In genomic region chr16:66382966-66383299, GRCh38 we compare ENCODE assay signal across 11 cellular contexts. TPM values are rescaled to one million over a fixed set of nuclear protein-coding genes. Genes with fewer than 3 reads are reported as not detected.
DNase-seq lines count a peak whose midpoint lies in the region; ATAC-seq and TF ChIP-seq lines count a peak whose summit lies in the region.
"Had no signal": no experiment of that assay in that cellular context is flagged by ENCODE, and none has a peak within 500 bp of the region (broad histone marks: within the 10 kb centered on the region; RNA-seq: fewer than 3 reads in every experiment).

No MANE protein-coding gene starts in this region.

- H3K9me3 ChIP-seq in stomach (no peaks in the 10 kb centered on the region), adrenal gland (replicated peaks in 1 of 3) (no peaks in the 10 kb centered on the region)
- H3K9me3 ChIP-seq: BLaER1 had no signal

- no peaks in the 10 kb centered on the region for H3K27me3 ChIP-seq in brain microvascular endothelial cell (replicated peaks)
- H3K27me3 ChIP-seq in stomach: no peaks in the 10 kb centered on the region
- H3K27me3 ChIP-seq in adrenal gland: no peaks in the 10 kb centered on the region
- H3K27me3 ChIP-seq: BLaER1 had no signal

- TF ChIP-seq CTCF in brain microvascular endothelial cell (IDR thresholded peaks at IDR 0.05; ENCODE audit: low read depth, low read length, missing control alignments) (no peak), stomach (IDR thresholded peaks at IDR 0.05) (no peak), adrenal gland (IDR thresholded peaks at IDR 0.05) (no peak)

- 40 to 60% (median 50%) methylated on average over 3 of the region's 3 CpGs for WGBS in stomach, 5 donors
- 28 to 41% (median 34%) methylated on average over 3 of the region's 3 CpGs for WGBS in adrenal gland, 4 donors

- H3K36me3 ChIP-seq in brain microvascular endothelial cell (replicated peaks) (no peaks in the 10 kb centered on the region), stomach (no peaks in the 10 kb centered on the region), adrenal gland (replicated peaks in 1 of 2) (no peaks in the 10 kb centered on the region)
- H3K36me3 ChIP-seq: BLaER1 had no signal

- H3K27ac ChIP-seq in brain microvascular endothelial cell: peak overlapping the region; percentile 83
- peak overlapping the region in 2 of 5 donors; percentile 57 to 63 for H3K27ac ChIP-seq in stomach
- H3K27ac ChIP-seq in adrenal gland: peak overlapping the region in 2 of 5 donors; percentile 49 to 67
- H3K27ac ChIP-seq: BLaER1 had no signal

- intact Hi-C loops in left cardiac atrium (cut with DNase I) (no loop called here), left ventricle myocardium superior (cut with micrococcal nuclease) (no loop called here), stomach (cut with DNase I; ENCODE audit: low total_unique reads) (no loop called here), adrenal gland (cut with DNase I) (no loop called here)

- TF ChIP-seq POLR2A in stomach (IDR thresholded peaks at IDR 0.05) (no peak), adrenal gland (IDR thresholded peaks at IDR 0.05) (no peak)

- no peak for DNase-seq in left cardiac atrium
- no peak for DNase-seq in left ventricle myocardium superior
- DNase-seq in brain microvascular endothelial cell: peak; percentile 81
- DNase-seq in kidney tubule cell (ENCODE audit: low spot score): peak; percentile 98
- DNase-seq in stomach: no peak
- no peak for DNase-seq in adrenal gland
- DNase-seq in nucleus accumbens (lab: John Stamatoyannopoulos, UW): no peak
- DNase-seq in stimulated activated CD4-positive, alpha-beta T cell treated with anti-CD3 and anti-CD28 coated beads, Interleukin-4, amount 100 ng/mL, for 24 hours: no peak
- DNase-seq: activated CD4-positive, alpha-beta T cell treated with anti-CD3 and anti-CD28 coated beads, Interleukin-2, amount 50 U/mL, for 4 hours; effector memory CD8-positive, alpha-beta T cell had no signal

- H3K4me1 ChIP-seq in stomach: peaks cover 0 to 5% (median 0%) of the 10 kb centered on the region in 4 donors
- peaks cover 9 to 10% of the 10 kb centered on the region in 2 donors for H3K4me1 ChIP-seq in adrenal gland (replicated peaks in 1 of 2)
- H3K4me1 ChIP-seq: BLaER1 had no signal

- no peak overlapping the region for H3K4me3 ChIP-seq in brain microvascular endothelial cell (ENCODE audit: low read depth, low read length)
- H3K4me3 ChIP-seq in stomach: no peak overlapping the region
- no peak overlapping the region for H3K4me3 ChIP-seq in adrenal gland
- H3K4me3 ChIP-seq: BLaER1 had no signal

- ATAC-seq in left cardiac atrium: peak; percentile 35 to 60
- no peak for ATAC-seq in left ventricle myocardium superior
- ATAC-seq: effector memory CD8-positive, alpha-beta T cell had no signal

- in situ Hi-C loops in brain microvascular endothelial cell (cut with HindIII; ENCODE audit: low pct_ligation_motif_present, low sequenced_read_pairs): no loop called here

- no peak for TF ChIP-seq EP300 in stomach (IDR thresholded peaks at IDR 0.05)

RNA-seq across cellular contexts. Expression of gene CDH5, which starts 16.4 kb away (rescaled TPM):
- 10 to 100 TPM; 40.3 to 80.0 TPM for total RNA-seq in left cardiac atrium
- 55.0 TPM for total RNA-seq in left ventricle myocardium superior
- total RNA-seq in stomach: 10 to 100 TPM in 4 of 5 donors, 1 to 10 TPM in 1; 9.0 to 46.9 (median 26.3) TPM
- 1 to 10 TPM; 2.4 to 6.0 (median 4.0) TPM for polyA plus RNA-seq in stomach
- 10 to 100 TPM; 19.7 to 50.9 (median 31.3) TPM for total RNA-seq in adrenal gland
- polyA plus RNA-seq in adrenal gland: 10 to 100 TPM; 13.8 to 24.0 (median 15.0) TPM

RNA-seq across cellular contexts. Expression of gene BEAN1, which starts 44.2 kb away (rescaled TPM):
- 1 to 10 TPM; 1.2 to 1.6 TPM for total RNA-seq in left cardiac atrium
- total RNA-seq in left ventricle myocardium superior: 3.3 TPM
- total RNA-seq in stomach: under 1 TPM in 1 of 5 donors, not detected in 4; 0.55 TPM
- 1 to 10 TPM in 1 of 3 donors, under 1 TPM in 1, not detected in 1; 0.40 to 3.7 TPM for polyA plus RNA-seq in stomach
- under 1 TPM in 6 of 8 donors, not detected in 2; 0.11 to 0.54 (median 0.19) TPM for total RNA-seq in adrenal gland
- polyA plus RNA-seq in adrenal gland: under 1 TPM; 0.16 to 0.29 (median 0.20) TPM

Comparison
In these comparisons a context has a peak if more than half of its experiments do, and no peak if none do; other contexts are left out.
1. DNase-seq: peak in brain microvascular endothelial cell (single experiment) and kidney tubule cell (single experiment); none in left cardiac atrium (single experiment), left ventricle myocardium superior (single experiment), stomach (single experiment), adrenal gland (0 of 7), nucleus accumbens (0 of 56) and stimulated activated CD4-positive, alpha-beta T cell treated with anti-CD3 and anti-CD28 coated beads, Interleukin-4, amount 100 ng/mL, for 24 hours (single experiment).